Comparison of ENCODE assay signal across 21 cellular contexts in the genomic region with DNA sequence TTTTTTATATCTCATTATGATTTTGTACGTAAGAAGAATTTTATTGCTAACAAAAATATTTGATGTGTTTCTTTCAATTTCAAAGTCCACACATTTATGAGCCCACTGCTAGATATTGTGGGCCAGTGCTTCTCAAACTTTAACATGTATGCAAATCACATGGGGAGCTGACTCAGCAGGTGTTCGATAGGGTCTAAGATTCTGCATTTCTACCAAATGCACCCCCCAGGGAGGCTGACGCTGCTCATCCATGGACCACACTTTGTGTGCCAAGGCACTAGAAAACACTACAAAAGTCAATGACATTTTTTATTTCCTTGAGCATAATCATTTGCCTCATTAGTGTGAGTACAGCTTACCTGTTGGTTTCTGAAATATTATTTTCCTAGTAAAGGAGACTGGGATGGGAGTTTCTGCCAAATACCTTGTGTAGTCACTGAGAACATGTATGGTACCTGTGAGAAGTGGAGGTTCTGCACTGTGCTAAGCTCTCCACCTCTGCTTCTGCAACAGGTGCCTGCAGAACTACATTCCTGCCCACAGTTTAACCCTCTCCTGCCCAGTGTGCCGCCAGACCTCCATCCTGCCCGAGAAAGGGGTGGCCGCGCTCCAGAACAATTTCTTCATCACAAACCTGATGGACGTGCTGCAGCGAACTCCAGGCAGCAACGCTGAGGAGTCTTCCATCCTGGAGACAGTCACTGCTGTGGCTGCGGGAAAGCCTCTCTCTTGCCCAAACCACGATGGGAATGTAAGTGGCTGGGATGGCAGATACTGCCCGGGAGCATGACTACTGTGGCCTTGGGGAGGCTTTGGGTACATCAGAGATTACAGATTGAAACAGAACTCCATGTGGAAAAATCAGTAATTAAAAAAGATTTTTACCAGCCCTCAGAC.
"Had no signal": no experiment of that assay in that cellular context is flagged by ENCODE, and none has a peak within 500 bp of the region (broad histone marks: within the 10 kb centered on the region; RNA-seq: fewer than 3 reads in every experiment).

No MANE protein-coding gene starts in this region.

- H3K9me3 Mint-ChIP-seq: activated B cell treated with CpG ODN at 0.5 μM for 24 hours; activated CD8-positive, alpha-beta T cell treated with anti-CD3 and anti-CD28 coated beads for 36 hours; activated naive CD8-positive, alpha-beta T cell treated with anti-CD3 and anti-CD28 coated beads, Interleukin-2, amount 10 ng/mL, durations not matched to agents 7 days and 5 days; activated T-helper 2 cell treated with anti-CD3 and anti-CD28 coated beads, Interferon-gamma antibody, Interleukin-2, Interleukin-4, amounts not matched to agents 10 μg/mL and 5 μg/mL and 100 μg/mL, durations not matched to agents 14 hours and 24 hours and 36 hours; central memory CD8-positive, alpha-beta T cell; naive B cell; neural progenitor cell had no signal

- DNase-seq: activated B cell treated with CpG ODN at 0.5 μM for 24 hours; activated CD4-positive, alpha-beta T cell treated with anti-CD3 and anti-CD28 coated beads for 48 hours; activated CD8-positive, alpha-beta T cell treated with anti-CD3 and anti-CD28 coated beads for 36 hours; activated naive CD4-positive, alpha-beta T cell treated with Interleukin-2 at 50 U/mL for 16 hours; activated naive CD8-positive, alpha-beta T cell treated with anti-CD3 and anti-CD28 coated beads, Interleukin-2, amount 10 ng/mL, durations not matched to agents 7 days and 5 days; activated T-cell treated with anti-CD3 and anti-CD28 coated beads, Interleukin-2, amount 50 U/mL, for 1 hour; body of pancreas; colonic mucosa; foreskin melanocyte; glutamatergic neuron; hypothalamus; islet precursor cell; naive B cell; stimulated activated naive CD8-positive, alpha-beta T cell treated with anti-CD3 and anti-CD28 coated beads, Interleukin-15, Interleukin-2, amounts not matched to agents 100 U/mL and 50 U/mL, for 24 hours; testis had no signal

- H3K27me3 ChIP-seq: body of pancreas, colonic mucosa, neural progenitor cell, right atrium auricular region, testis had no signal

- H3K4me3 Mint-ChIP-seq: activated B cell treated with CpG ODN at 0.5 μM for 24 hours; activated CD8-positive, alpha-beta T cell treated with anti-CD3 and anti-CD28 coated beads for 36 hours; activated naive CD8-positive, alpha-beta T cell treated with anti-CD3 and anti-CD28 coated beads, Interleukin-2, amount 10 ng/mL, durations not matched to agents 7 days and 5 days; central memory CD8-positive, alpha-beta T cell; naive B cell; neural progenitor cell had no signal

- H3K4me1 Mint-ChIP-seq: activated B cell treated with CpG ODN at 0.5 μM for 24 hours; central memory CD8-positive, alpha-beta T cell had no signal

- H3K27me3 Mint-ChIP-seq: activated CD8-positive, alpha-beta T cell treated with anti-CD3 and anti-CD28 coated beads for 36 hours had no signal

- H3K4me1 ChIP-seq: colonic mucosa, neural progenitor cell, prostate gland, testis had no signal

- H3K4me2 ChIP-seq: neural progenitor cell had no signal

- H3K9ac ChIP-seq: neural progenitor cell had no signal

- H3K27ac Mint-ChIP-seq: activated B cell treated with CpG ODN at 0.5 μM for 24 hours; activated CD8-positive, alpha-beta T cell treated with anti-CD3 and anti-CD28 coated beads for 36 hours; activated naive CD8-positive, alpha-beta T cell treated with anti-CD3 and anti-CD28 coated beads, Interleukin-2, amount 10 ng/mL, durations not matched to agents 7 days and 5 days; activated T-helper 2 cell treated with anti-CD3 and anti-CD28 coated beads, Interferon-gamma antibody, Interleukin-2, Interleukin-4, amounts not matched to agents 10 μg/mL and 5 μg/mL and 100 μg/mL, durations not matched to agents 14 hours and 24 hours and 36 hours; naive B cell; neural progenitor cell had no signal

- H3K36me3 Mint-ChIP-seq: activated naive CD8-positive, alpha-beta T cell treated with anti-CD3 and anti-CD28 coated beads, Interleukin-2, amount 10 ng/mL, durations not matched to agents 7 days and 5 days; naive B cell had no signal

- H2AFZ ChIP-seq: neural progenitor cell had no signal

- H3K9me3 ChIP-seq: body of pancreas, colonic mucosa, prostate gland, right atrium auricular region, testis had no signal

- H3K36me3 ChIP-seq: colonic mucosa, prostate gland, right atrium auricular region had no signal

- H3K27ac ChIP-seq: colonic mucosa, neural progenitor cell, prostate gland, right atrium auricular region, skin epidermis, testis had no signal

- ATAC-seq: activated CD8-positive, alpha-beta T cell treated with anti-CD3 and anti-CD28 coated beads for 36 hours; stimulated activated naive CD8-positive, alpha-beta T cell treated with anti-CD3 and anti-CD28 coated beads, Interleukin-15, Interleukin-2, amounts not matched to agents 100 U/mL and 50 U/mL, for 24 hours had no signal

- H3K4me3 ChIP-seq: body of pancreas, colonic mucosa, neural progenitor cell, prostate gland, right atrium auricular region, skin epidermis, testis had no signal
